20 cellular contexts compared by ENCODE assay signal in genomic region chr10:112801004-112801403, GRCh38.
A peak's percentile ranks its signal among the peaks of the same experiment; 100 is the strongest.
DNase-seq lines count a peak whose midpoint lies in the region; ATAC-seq and TF ChIP-seq lines count a peak whose summit lies in the region.
"Had no signal": no experiment of that assay in that cellular context is flagged by ENCODE, and none has a peak within 500 bp of the region (broad histone marks: within the 10 kb centered on the region; RNA-seq: fewer than 3 reads in every experiment).

No MANE protein-coding gene starts in this region.

- no peak overlapping the region for H3K14ac ChIP-seq in mesenchymal stem cell (ENCODE audit: low read length in 2 of 2)

- H3K23ac ChIP-seq in mesenchymal stem cell (ENCODE audit: low read length in 2 of 2): no peak overlapping the region

- POLR2A ChIA-PET in SK-N-SH (lab: Yijun Ruan, JAX): no interaction called here

- DNase-seq in SK-N-SH: no peak
- peak; percentile 6 for DNase-seq in dermis blood vessel endothelial cell
- no peak for DNase-seq in mesenchymal stem cell
- DNase-seq in GF-D8 (lab: John Stamatoyannopoulos, UW): no peak
- no peak for DNase-seq in immature natural killer cell
- DNase-seq: Caco-2; CD4-positive, alpha-beta memory T cell; DMS153; HFFc6; Kasumi-1; NCI-H1694; NCI-H446 treated with DMSO at 0.1 percent for 48 hours; NCI-H526 treated with DMSO at 0.1 percent for 48 hours; OCI-M1; Right ventricle myocardium superior had no signal

- TF ChIP-seq RAD21 in SK-N-SH (IDR thresholded peaks at IDR 0.05; ENCODE audit: low read length): no peak

- H2BK120ac ChIP-seq in mesenchymal stem cell (ENCODE audit: low read depth, low read length): no peak overlapping the region

- TF ChIP-seq CTCF in SK-N-SH (IDR thresholded peaks at IDR 0.05): 0 out of 2 replicates have a peak, but pooled peaks have one; percentile 9

- H3K36me3 ChIP-seq in SK-N-SH (replicated peaks in 1 of 2; ENCODE audit: control insufficient read depth in 1 of 2, insufficient read depth in 2 of 2, low read length in 1 of 2) (no peaks in the 10 kb centered on the region), mesenchymal stem cell (ENCODE audit: control insufficient read depth in 1 of 2, insufficient read depth in 2 of 2, low read depth in 1 of 2, low read length in 2 of 2) (no peaks in the 10 kb centered on the region)

- no peak overlapping the region for H3K4me3 ChIP-seq in SK-N-SH (ENCODE audit: low read depth in 2 of 2, low read length in 1 of 2)
- H3K4me3 ChIP-seq in mesenchymal stem cell (ENCODE audit: insufficient read depth in 1 of 2, low read depth in 1 of 2, low read length in 2 of 2): no peak overlapping the region
- H3K4me3 ChIP-seq: BLaER1 treated with 17β-estradiol and CSF1 and Interleukin-3, amounts not matched to agents 10 nM and 100 nM had no signal

- no peaks in the 10 kb centered on the region for H3K79me2 ChIP-seq in SK-N-SH (ENCODE audit: insufficient read depth)

- peaks cover 3% of the 10 kb centered on the region for H3F3A ChIP-seq in SK-N-SH (replicated peaks; ENCODE audit: insufficient read depth)

- H2BK15ac ChIP-seq in mesenchymal stem cell (ENCODE audit: low read depth, poor library complexity, severe bottlenecking): no peak overlapping the region

- no peak overlapping the region for H4K91ac ChIP-seq in mesenchymal stem cell (ENCODE audit: low read length)

- H4K8ac ChIP-seq in mesenchymal stem cell (ENCODE audit: low read length): no peak overlapping the region

- no peak overlapping the region for H3K27ac Mint-ChIP-seq in immature natural killer cell
- H3K27ac Mint-ChIP-seq: HFFc6 had no signal

- no peaks in the 10 kb centered on the region for H3K9me3 Mint-ChIP-seq in immature natural killer cell
- H3K9me3 Mint-ChIP-seq: CD4-positive, alpha-beta memory T cell; HFFc6 had no signal

- H3K79me1 ChIP-seq in mesenchymal stem cell (replicated peaks; ENCODE audit: low read length, poor library complexity, severe bottlenecking): no peaks in the 10 kb centered on the region

- no peaks in the 10 kb centered on the region for H4K20me1 ChIP-seq in SK-N-SH (ENCODE audit: insufficient read depth)

- CTCF ChIA-PET in SK-N-SH (lab: Yijun Ruan, JAX): interaction anchor here (0.9 to 1.1 kb wide), 2 partner anchors 8 to 13 kb away, joined by 4 to 5 read pairs; no protein-coding TSS in a partner anchor

- H3K4me1 ChIP-seq in SK-N-SH (ENCODE audit: control insufficient read depth in 1 of 2, insufficient read depth in 2 of 2, low read depth in 1 of 2, low read length in 1 of 2) (peaks cover 0 to 8% of the 10 kb centered on the region in 2 experiments; a peak in 1 of 4 replicates), mesenchymal stem cell (ENCODE audit: control insufficient read depth, insufficient read depth, low read depth, low read length) (peaks cover 5% of the 10 kb centered on the region)
- H3K4me1 ChIP-seq: BLaER1 treated with 17β-estradiol and CSF1 and Interleukin-3, amounts not matched to agents 10 nM and 100 nM had no signal

- no peak for ATAC-seq in SK-N-SH treated with all-trans-retinoic acid at 6 μM for 48 hours
- no peak for ATAC-seq in GM18511 (IDR thresholded peaks at IDR 0.05; ENCODE audit: unreplicated experiment)
- no peak for ATAC-seq in HG02885 (IDR thresholded peaks at IDR 0.05; ENCODE audit: poor library complexity, unreplicated experiment)

- H3K9ac ChIP-seq in SK-N-SH (no peak overlapping the region), mesenchymal stem cell (ENCODE audit: low read length) (no peak overlapping the region)
- H3K9ac ChIP-seq: BLaER1 treated with 17β-estradiol and CSF1 and Interleukin-3, amounts not matched to agents 10 nM and 100 nM had no signal

- H3K9me3 ChIP-seq in SK-N-SH (no peaks in the 10 kb centered on the region), mesenchymal stem cell (ENCODE audit: control insufficient read depth, low read length) (no peaks in the 10 kb centered on the region)
- H3K9me3 ChIP-seq: BLaER1 treated with 17β-estradiol and CSF1 and Interleukin-3, amounts not matched to agents 10 nM and 100 nM; Caco-2 had no signal

- H3K9me2 ChIP-seq in SK-N-SH: no peaks in the 10 kb centered on the region

- H3K4me3 Mint-ChIP-seq in immature natural killer cell: no peak overlapping the region
- H3K4me3 Mint-ChIP-seq: CD4-positive, alpha-beta memory T cell; HFFc6 had no signal

- peaks cover 3 to 4% (median 3%) of the 10 kb centered on the region in 3 donors for H3K36me3 Mint-ChIP-seq in immature natural killer cell

- no peak overlapping the region for H2BK5ac ChIP-seq in mesenchymal stem cell (ENCODE audit: low read depth, low read length, poor library complexity, severe bottlenecking)

- no peaks in the 10 kb centered on the region for H3K4me1 Mint-ChIP-seq in immature natural killer cell
- H3K4me1 Mint-ChIP-seq: CD4-positive, alpha-beta memory T cell had no signal

- no peak overlapping the region for H3K18ac ChIP-seq in mesenchymal stem cell (ENCODE audit: low read depth in 1 of 2, low read length in 2 of 2)

- H3K27me3 Mint-ChIP-seq in immature natural killer cell (ENCODE audit: low read depth in 3 of 3): no peaks in the 10 kb centered on the region
- H3K27me3 Mint-ChIP-seq: CD4-positive, alpha-beta memory T cell had no signal

- H3K4me2 ChIP-seq in SK-N-SH (no peak overlapping the region), mesenchymal stem cell (ENCODE audit: low read length, poor library complexity, severe bottlenecking) (no peak overlapping the region)
- H3K4me2 ChIP-seq: BLaER1 treated with 17β-estradiol and CSF1 and Interleukin-3, amounts not matched to agents 10 nM and 100 nM had no signal

- H3K4ac ChIP-seq in mesenchymal stem cell (ENCODE audit: low read depth in 1 of 2, low read length in 2 of 2): no peak overlapping the region

- no peak overlapping the region for H2BK12ac ChIP-seq in mesenchymal stem cell (ENCODE audit: low read length in 2 of 2)

- H2AK5ac ChIP-seq in mesenchymal stem cell (ENCODE audit: low read length, severe bottlenecking): peak overlapping the region; percentile 31

- no peak for TF ChIP-seq EP300 in SK-N-SH (IDR thresholded peaks at IDR 0.05; ENCODE audit: borderline replicate concordance in 1 of 2, low read depth in 1 of 2, low read length in 1 of 2)

- H3K27me3 ChIP-seq in SK-N-SH (ENCODE audit: insufficient read depth) (no peaks in the 10 kb centered on the region), mesenchymal stem cell (ENCODE audit: control insufficient read depth in 1 of 2, insufficient read depth in 1 of 2, low read length in 2 of 2) (no peaks in the 10 kb centered on the region)
- H3K27me3 ChIP-seq: BLaER1 treated with 17β-estradiol and CSF1 and Interleukin-3, amounts not matched to agents 10 nM and 100 nM had no signal

- H3K27ac ChIP-seq in SK-N-SH (ENCODE audit: low read depth in 2 of 2, low read length in 1 of 2) (no peak overlapping the region), mesenchymal stem cell (ENCODE audit: low read length, poor library complexity, severe bottlenecking) (no peak overlapping the region)
- H3K27ac ChIP-seq: 22Rv1; BLaER1 treated with 17β-estradiol and CSF1 and Interleukin-3, amounts not matched to agents 10 nM and 100 nM had no signal

- H2AFZ ChIP-seq in SK-N-SH (ENCODE audit: low read depth): no peak overlapping the region
- no peak overlapping the region for H2AFZ ChIP-seq in mesenchymal stem cell (ENCODE audit: low read depth, low read length)

- 91% methylated on average over 3 of the region's 3 CpGs for WGBS in SK-N-SH (ENCODE audit: low lambda C conversion rate)
- 50% methylated on average over 1 of the region's 3 CpGs for WGBS in mesenchymal stem cell

TF ChIP-seq in SK-N-SH, 30 proteins besides CTCF, POLR2A, EP300 and RAD21:
- TF ChIP-seq YY1 (IDR thresholded peaks at IDR 0.05; ENCODE audit: low read depth) (no peak), SMC3 (IDR thresholded peaks at IDR 0.05; ENCODE audit: low read depth, low read length) (no peak), TAF1 (IDR thresholded peaks at IDR 0.05; ENCODE audit: borderline replicate concordance, low read depth, low read length) (no peak), GATA2 (CRISPR knock-in tag; IDR thresholded peaks at IDR 0.05) (no peak), USF2 (IDR thresholded peaks at IDR 0.05; ENCODE audit: borderline replicate concordance, low read depth, low read length) (no peak), TCF12 (IDR thresholded peaks at IDR 0.05) (no peak), NFIC (IDR thresholded peaks at IDR 0.05; ENCODE audit: borderline replicate concordance) (no peak)

TF ChIP-seq in SK-N-SH treated with all-trans-retinoic acid at 6 μM for 48 hours, 23 proteins besides CTCF, POLR2A, EP300 and RAD21 (continues in another document):
- no peak for TF ChIP-seq ARNTL (CRISPR knock-in tag; IDR thresholded peaks at IDR 0.05; ENCODE audit: borderline replicate concordance, low read depth)
- no peak for TF ChIP-seq ESRRG (CRISPR knock-in tag; IDR thresholded peaks at IDR 0.05)
- no peak for TF ChIP-seq TOX (CRISPR knock-in tag; IDR thresholded peaks at IDR 0.05; ENCODE audit: borderline replicate concordance)
- no peak for TF ChIP-seq TCF4 (CRISPR knock-in tag; IDR thresholded peaks at IDR 0.05; ENCODE audit: borderline replicate concordance)
- TF ChIP-seq ZNF8 (CRISPR knock-in tag; IDR thresholded peaks at IDR 0.05): no peak
- no peak for TF ChIP-seq CSRNP3 (CRISPR knock-in tag; IDR thresholded peaks at IDR 0.05)
- no peak for TF ChIP-seq POU6F1 (CRISPR knock-in tag; IDR thresholded peaks at IDR 0.05; ENCODE audit: borderline replicate concordance, low read depth)
